Comparison of ENCODE assay signal across 17 cellular contexts in genomic region chr16:29903579-29903978, GRCh38. TPM values are rescaled to one million over a fixed set of nuclear protein-coding genes. Genes with fewer than 3 reads are reported as not detected.
A peak's percentile ranks its signal among the peaks of the same experiment; 100 is the strongest.
DNase-seq lines count a peak whose midpoint lies in the region; ATAC-seq and TF ChIP-seq lines count a peak whose summit lies in the region.
"Had no signal": no experiment of that assay in that cellular context is flagged by ENCODE, and none has a peak within 500 bp of the region (broad histone marks: within the 10 kb centered on the region; RNA-seq: fewer than 3 reads in every experiment).

No MANE protein-coding gene starts in this region.

- H3K27ac ChIP-seq in HEK293 (ENCODE audit: extremely low read depth, low read depth, low read length), result no peak overlapping the region
- H3K27ac ChIP-seq in osteoblast (ENCODE audit: low read depth, low read length), result no peak overlapping the region
- H3K27ac ChIP-seq: A549, C4-2B, Peyer's patch had no signal

- H3K36me3 Mint-ChIP-seq in activated T-helper 1 cell treated with anti-CD3 and anti-CD28 coated beads, Interleukin-12 subunit alpha, Interleukin-12 subunit beta, Interleukin-2, Interleukin-4 antibody, amounts not matched to agents 30 ng/mL and 10 ng/mL and 1 ng/mL, durations not matched to agents 14 hours and 24 hours and 36 hours (ENCODE audit: low read depth), result peaks cover 5% of the 10 kb centered on the region

- peak overlapping the region; percentile 27 for H3K4me3 Mint-ChIP-seq in activated T-helper 1 cell treated with anti-CD3 and anti-CD28 coated beads, Interleukin-12 subunit alpha, Interleukin-12 subunit beta, Interleukin-2, Interleukin-4 antibody, amounts not matched to agents 30 ng/mL and 10 ng/mL and 1 ng/mL, durations not matched to agents 14 hours and 24 hours and 36 hours

- H3K36me3 ChIP-seq in HEK293 (ENCODE audit: control insufficient read depth in 2 of 2, insufficient read depth in 1 of 2, low read length in 2 of 2) (no peaks in the 10 kb centered on the region; a peak in 1 of 3 replicates), osteoblast (ENCODE audit: insufficient read depth, low read length) (peaks cover 16% of the 10 kb centered on the region)
- H3K36me3 ChIP-seq: Peyer's patch had no signal

- no peak overlapping the region for H3K4me3 ChIP-seq in HEK293 (ENCODE audit: low read depth, low read length)
- no peak overlapping the region for H3K4me3 ChIP-seq in osteoblast (ENCODE audit: insufficient read depth, low read length)
- H3K4me3 ChIP-seq: A549, Peyer's patch had no signal

- no peaks in the 10 kb centered on the region for H3K9me3 Mint-ChIP-seq in activated T-helper 1 cell treated with anti-CD3 and anti-CD28 coated beads, Interleukin-12 subunit alpha, Interleukin-12 subunit beta, Interleukin-2, Interleukin-4 antibody, amounts not matched to agents 30 ng/mL and 10 ng/mL and 1 ng/mL, durations not matched to agents 14 hours and 24 hours and 36 hours

- no peak overlapping the region for H3K27ac Mint-ChIP-seq in activated T-helper 1 cell treated with anti-CD3 and anti-CD28 coated beads, Interleukin-12 subunit alpha, Interleukin-12 subunit beta, Interleukin-2, Interleukin-4 antibody, amounts not matched to agents 30 ng/mL and 10 ng/mL and 1 ng/mL, durations not matched to agents 14 hours and 24 hours and 36 hours

- ATAC-seq in left cardiac atrium, result no peak
- ATAC-seq: A549, Right ventricle myocardium inferior had no signal

- no peak overlapping the region for H3K4me2 ChIP-seq in osteoblast (ENCODE audit: insufficient read depth, low read length)
- H3K4me2 ChIP-seq: A549 had no signal

- H3K27me3 ChIP-seq in osteoblast (ENCODE audit: insufficient read depth, low read length), result peaks cover 3% of the 10 kb centered on the region
- H3K27me3 ChIP-seq: Peyer's patch had no signal

- POLR2A ChIA-PET in HEK293 (lab: Yijun Ruan, JAX), result interaction anchor here (0.9 to 1.1 kb wide), 2 partner anchors 9 to 13 kb away, joined by 3 to 5 read pairs; no protein-coding TSS in a partner anchor

- H3K9me3 ChIP-seq in HEK293 (ENCODE audit: control insufficient read depth, insufficient read depth, low read depth, low read length) (no peaks in the 10 kb centered on the region), osteoblast (ENCODE audit: low read depth, low read length) (no peaks in the 10 kb centered on the region)
- H3K9me3 ChIP-seq: A549, Peyer's patch had no signal

- peaks cover 23% of the 10 kb centered on the region for H3K79me2 ChIP-seq in osteoblast (ENCODE audit: insufficient read depth, low read length)

- intact Hi-C loops in activated T-helper 1 cell treated with anti-CD3 and anti-CD28 coated beads, Interleukin-12 subunit alpha, Interleukin-12 subunit beta, Interleukin-2, Interleukin-4 antibody, amounts not matched to agents 30 ng/mL and 10 ng/mL and 1 ng/mL, durations not matched to agents 14 hours and 24 hours and 36 hours (cut with micrococcal nuclease), result no loop called here
- intact Hi-C loops in left cardiac atrium (cut with DNase I), result no loop called here

- TF ChIP-seq CTCF in HEK293 (tag by site-specific recombination; IDR thresholded peaks at IDR 0.05), result no peak
- TF ChIP-seq CTCF in osteoblast (IDR thresholded peaks at IDR 0.05; ENCODE audit: extremely low read depth, low read depth, low read length), result no peak

- peaks cover 11% of the 10 kb centered on the region for H3K27me3 Mint-ChIP-seq in activated T-helper 1 cell treated with anti-CD3 and anti-CD28 coated beads, Interleukin-12 subunit alpha, Interleukin-12 subunit beta, Interleukin-2, Interleukin-4 antibody, amounts not matched to agents 30 ng/mL and 10 ng/mL and 1 ng/mL, durations not matched to agents 14 hours and 24 hours and 36 hours (ENCODE audit: insufficient read depth)

- peaks cover 14% of the 10 kb centered on the region for H3K4me1 Mint-ChIP-seq in activated T-helper 1 cell treated with anti-CD3 and anti-CD28 coated beads, Interleukin-12 subunit alpha, Interleukin-12 subunit beta, Interleukin-2, Interleukin-4 antibody, amounts not matched to agents 30 ng/mL and 10 ng/mL and 1 ng/mL, durations not matched to agents 14 hours and 24 hours and 36 hours (ENCODE audit: low read depth)

- peaks cover 15% of the 10 kb centered on the region for H4K20me1 ChIP-seq in osteoblast (ENCODE audit: insufficient read depth, low read length)

- peak; percentile 37 for DNase-seq in NCI-H82 (lab: John Stamatoyannopoulos, UW)
- DNase-seq in NCI-H82 treated with DMSO at 0.1 percent for 48 hours (lab: John Stamatoyannopoulos, UW; ENCODE audit: unreplicated experiment), result no peak
- no peak for DNase-seq in activated T-helper 1 cell treated with anti-CD3 and anti-CD28 coated beads, Interleukin-12 subunit alpha, Interleukin-12 subunit beta, Interleukin-2, Interleukin-4 antibody, amounts not matched to agents 30 ng/mL and 10 ng/mL and 1 ng/mL, durations not matched to agents 14 hours and 24 hours and 36 hours (ENCODE audit: low spot score)
- peak; percentile 45 for DNase-seq in osteoblast (ENCODE audit: insufficient read length, low spot score, missing footprints)
- DNase-seq in activated effector memory CD4-positive, alpha-beta T cell treated with anti-CD3 and anti-CD28 coated beads, Interleukin-2, amount 50 U/mL, for 16 hours, result no peak
- no peak for DNase-seq in left cardiac atrium
- DNase-seq in effector CD4-positive, alpha-beta T cell, result no peak
- DNase-seq: EL, IMR-90, NCI-H1417, NCI-H1930, NCI-H446 treated with DMSO at 0.1 percent for 48 hours, Peyer's patch had no signal

- H3K4me1 ChIP-seq in HEK293 (ENCODE audit: control insufficient read depth, insufficient read depth, low read length) (peaks cover 2% of the 10 kb centered on the region; the same call in 1 of the 2 replicates), osteoblast (ENCODE audit: insufficient read depth, low read length) (peaks cover 19% of the 10 kb centered on the region)

- CTCF ChIA-PET in HEK293 (lab: Yijun Ruan, JAX), result no interaction called here

- no peak overlapping the region for H2AFZ ChIP-seq in osteoblast (ENCODE audit: low read length)

RNA-seq across cellular contexts. Expression of gene ASPHD1, which starts 3.3 kb away (rescaled TPM):
- 4.2 and 4.7 TPM in 2 replicates for total RNA-seq in activated T-helper 1 cell treated with anti-CD3 and anti-CD28 coated beads, Interleukin-12 subunit alpha, Interleukin-12 subunit beta, Interleukin-2, Interleukin-4 antibody, amounts not matched to agents 30 ng/mL and 10 ng/mL and 1 ng/mL, durations not matched to agents 14 hours and 24 hours and 36 hours
- total RNA-seq in osteoblast (0.88 and 1.8 TPM in 2 replicates), left cardiac atrium (1 to 10 TPM in 1 of 2 donors, under 1 TPM in 1; 0.59 to 1.0 TPM)

RNA-seq across cellular contexts. Expression of gene SEZ6L2, which starts 4.2 kb away (rescaled TPM):
- total RNA-seq in activated T-helper 1 cell treated with anti-CD3 and anti-CD28 coated beads, Interleukin-12 subunit alpha, Interleukin-12 subunit beta, Interleukin-2, Interleukin-4 antibody, amounts not matched to agents 30 ng/mL and 10 ng/mL and 1 ng/mL, durations not matched to agents 14 hours and 24 hours and 36 hours, result 0.16 and 0.32 TPM in 2 replicates
- total RNA-seq in osteoblast (1.5 and 2.9 TPM in 2 replicates), left cardiac atrium (1 to 10 TPM in 1 of 2 donors, under 1 TPM in 1; 0.82 to 1.8 TPM)

RNA-seq across cellular contexts. Expression of gene KCTD13, which starts 22.4 kb away (rescaled TPM):
- total RNA-seq in activated T-helper 1 cell treated with anti-CD3 and anti-CD28 coated beads, Interleukin-12 subunit alpha, Interleukin-12 subunit beta, Interleukin-2, Interleukin-4 antibody, amounts not matched to agents 30 ng/mL and 10 ng/mL and 1 ng/mL, durations not matched to agents 14 hours and 24 hours and 36 hours, result 53.7 and 58.2 TPM in 2 replicates
- 8.5 and 11.9 TPM in 2 replicates for total RNA-seq in osteoblast
- total RNA-seq in left cardiac atrium, result 10 to 100 TPM in 1 of 2 donors, 1 to 10 TPM in 1; 7.6 to 10.1 TPM

RNA-seq across cellular contexts. Expression of gene CDIPT, which starts 40.6 kb away (rescaled TPM):
- total RNA-seq in activated T-helper 1 cell treated with anti-CD3 and anti-CD28 coated beads, Interleukin-12 subunit alpha, Interleukin-12 subunit beta, Interleukin-2, Interleukin-4 antibody, amounts not matched to agents 30 ng/mL and 10 ng/mL and 1 ng/mL, durations not matched to agents 14 hours and 24 hours and 36 hours, result 83.7 and 85.5 TPM in 2 replicates
- total RNA-seq in osteoblast, result 105 and 107 TPM in 2 replicates
- total RNA-seq in left cardiac atrium, result 10 to 100 TPM; 88.8 to 90.8 TPM

RNA-seq across cellular contexts. Expression of gene TMEM219, which starts 58.3 kb away (rescaled TPM):
- total RNA-seq in activated T-helper 1 cell treated with anti-CD3 and anti-CD28 coated beads, Interleukin-12 subunit alpha, Interleukin-12 subunit beta, Interleukin-2, Interleukin-4 antibody, amounts not matched to agents 30 ng/mL and 10 ng/mL and 1 ng/mL, durations not matched to agents 14 hours and 24 hours and 36 hours, result 41.5 and 43.7 TPM in 2 replicates
- total RNA-seq in osteoblast (74.3 and 84.0 TPM in 2 replicates), left cardiac atrium (10 to 100 TPM; 73.8 to 78.8 TPM)

Comparison
In these comparisons a context has a peak if more than half of its experiments do, and no peak if none do; other contexts are left out.
1. DNase-seq: peak in NCI-H82 (single experiment) and osteoblast (single experiment); none in NCI-H82 treated with DMSO at 0.1 percent for 48 hours (single experiment), activated T-helper 1 cell treated with anti-CD3 and anti-CD28 coated beads, Interleukin-12 subunit alpha, Interleukin-12 subunit beta, Interleukin-2, Interleukin-4 antibody, amounts not matched to agents 30 ng/mL and 10 ng/mL and 1 ng/mL, durations not matched to agents 14 hours and 24 hours and 36 hours (single experiment), activated effector memory CD4-positive, alpha-beta T cell treated with anti-CD3 and anti-CD28 coated beads, Interleukin-2, amount 50 U/mL, for 16 hours (single experiment), left cardiac atrium (single experiment) and effector CD4-positive, alpha-beta T cell (single experiment).